ENCODE assay signal across 22 cellular contexts in the genomic region with DNA sequence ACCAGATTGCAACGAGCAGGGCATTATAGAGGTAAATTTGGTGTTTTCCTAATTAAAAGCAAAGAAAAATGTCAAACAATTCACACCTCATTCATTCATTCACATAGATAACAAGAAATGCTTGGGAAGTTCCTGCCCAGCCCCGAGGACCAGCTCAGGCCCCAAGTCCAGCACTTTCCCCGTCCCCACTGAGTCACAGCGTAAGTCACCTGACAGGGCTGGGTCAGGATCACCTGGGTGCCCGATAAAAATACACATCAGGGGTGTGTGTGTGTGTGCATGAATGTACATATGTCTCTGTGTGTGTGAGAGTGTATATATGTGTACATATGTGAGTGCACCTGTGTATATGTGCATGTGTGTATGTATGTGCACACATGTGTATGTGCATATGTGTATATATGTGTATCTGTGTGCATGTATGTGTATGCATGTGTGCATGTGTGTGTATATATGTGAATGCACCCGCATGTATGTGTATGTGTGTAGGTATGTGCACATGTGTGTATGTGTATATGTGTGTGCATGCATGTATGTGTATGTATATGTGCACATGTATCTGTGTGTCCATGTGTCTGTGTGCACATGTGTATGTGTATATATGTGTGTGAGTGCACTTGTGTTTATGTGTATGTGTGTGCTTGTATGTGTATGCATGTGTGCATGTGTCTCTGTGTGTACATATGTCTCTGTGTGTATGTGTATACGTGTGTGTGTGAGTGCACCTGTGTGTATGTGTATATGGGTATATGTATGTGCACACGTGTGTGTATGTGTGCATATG.
"Had no signal": no experiment of that assay in that cellular context is flagged by ENCODE, and none has a peak within 500 bp of the region (broad histone marks: within the 10 kb centered on the region; RNA-seq: fewer than 3 reads in every experiment).

No MANE protein-coding gene starts in this region.

- H3K9me3 Mint-ChIP-seq: activated naive CD4-positive, alpha-beta T cell treated with anti-CD3 and anti-CD28 coated beads, Interleukin-2, amount 50 U/mL, for 72 hours; activated T-helper 1 cell treated with anti-CD3 and anti-CD28 coated beads, Interleukin-12 subunit alpha, Interleukin-12 subunit beta, Interleukin-2, Interleukin-4 antibody, amounts not matched to agents 30 ng/mL and 10 ng/mL and 1 ng/mL, durations not matched to agents 14 hours and 24 hours and 36 hours; effector memory CD8-positive, alpha-beta T cell; memory B cell; neural crest cell; stimulated activated naive CD8-positive, alpha-beta T cell treated with anti-CD3 and anti-CD28 coated beads, Interleukin-15, amount 100 ng/mL, for 72 hours had no signal

- H3K36me3 ChIP-seq: adrenal gland, cardiac muscle cell, prostate gland, right atrium auricular region, WERI-Rb-1 had no signal

- ATAC-seq: activated naive CD4-positive, alpha-beta T cell treated with anti-CD3 and anti-CD28 coated beads, Interleukin-2, amount 50 U/mL, for 72 hours; effector memory CD8-positive, alpha-beta T cell; left ventricle myocardium superior; stimulated activated naive CD8-positive, alpha-beta T cell treated with anti-CD3 and anti-CD28 coated beads, Interleukin-15, amount 100 ng/mL, for 72 hours had no signal

- H3K27ac Mint-ChIP-seq: activated naive CD4-positive, alpha-beta T cell treated with anti-CD3 and anti-CD28 coated beads, Interleukin-2, amount 50 U/mL, for 72 hours; activated T-helper 1 cell treated with anti-CD3 and anti-CD28 coated beads, Interleukin-12 subunit alpha, Interleukin-12 subunit beta, Interleukin-2, Interleukin-4 antibody, amounts not matched to agents 30 ng/mL and 10 ng/mL and 1 ng/mL, durations not matched to agents 14 hours and 24 hours and 36 hours; effector memory CD8-positive, alpha-beta T cell; memory B cell; stimulated activated naive CD8-positive, alpha-beta T cell treated with anti-CD3 and anti-CD28 coated beads, Interleukin-15, amount 100 ng/mL, for 72 hours had no signal

- H3K4me3 Mint-ChIP-seq: activated T-helper 1 cell treated with anti-CD3 and anti-CD28 coated beads, Interleukin-12 subunit alpha, Interleukin-12 subunit beta, Interleukin-2, Interleukin-4 antibody, amounts not matched to agents 30 ng/mL and 10 ng/mL and 1 ng/mL, durations not matched to agents 14 hours and 24 hours and 36 hours; effector memory CD8-positive, alpha-beta T cell; memory B cell; neural crest cell; stimulated activated naive CD8-positive, alpha-beta T cell treated with anti-CD3 and anti-CD28 coated beads, Interleukin-15, amount 100 ng/mL, for 72 hours had no signal

- H3K36me3 Mint-ChIP-seq: activated naive CD4-positive, alpha-beta T cell treated with anti-CD3 and anti-CD28 coated beads, Interleukin-2, amount 50 U/mL, for 72 hours; memory B cell had no signal

- DNase-seq: activated CD4-positive, alpha-beta T cell treated with anti-CD3 and anti-CD28 coated beads, Interleukin-2, amount 50 U/mL, for 4 hours; activated gamma-delta T cell treated with Interleukin-2 at 50 U/mL for 16 hours; activated T-cell treated with anti-CD3 and anti-CD28 coated beads for 4 hours; adrenal gland; dermis blood vessel endothelial cell; effector memory CD8-positive, alpha-beta T cell; head of caudate nucleus; kidney glomerular epithelial cell; left ventricle myocardium superior; stimulated activated naive CD8-positive, alpha-beta T cell treated with anti-CD3 and anti-CD28 coated beads, Interleukin-15, amount 100 ng/mL, for 72 hours; trophoblast cell; WERI-Rb-1 had no signal

- H3K27me3 Mint-ChIP-seq: memory B cell; stimulated activated naive CD8-positive, alpha-beta T cell treated with anti-CD3 and anti-CD28 coated beads, Interleukin-15, amount 100 ng/mL, for 72 hours had no signal

- H3K9me3 ChIP-seq: adrenal gland, prostate gland, right atrium auricular region had no signal

- H3K27ac ChIP-seq: adrenal gland, epithelial cell of prostate, prostate gland, right atrium auricular region, WERI-Rb-1 had no signal

- FAIRE-seq: frontal cortex had no signal

- H3K4me3 ChIP-seq: adrenal gland, cardiac muscle cell, prostate gland, right atrium auricular region, skin epidermis had no signal

- H3K27me3 ChIP-seq: adrenal gland, cardiac muscle cell, right atrium auricular region had no signal
